1 cellular context compared by ENCODE assay signal in genomic region chr12:82880442-82880901, GRCh38.
TF ChIP-seq lines count a peak whose summit lies in the region.

No MANE protein-coding gene starts in this region.

TF ChIP-seq in HepG2, 621 proteins besides CTCF, POLR2A, EP300 and RAD21 (continued from another document):
- TF ChIP-seq AHDC1 (CRISPR knock-in tag; IDR thresholded peaks at IDR 0.05; ENCODE audit: borderline replicate concordance) (no peak), IKZF5 (CRISPR knock-in tag; IDR thresholded peaks at IDR 0.05) (no peak), AKNA (CRISPR knock-in tag; IDR thresholded peaks at IDR 0.05; ENCODE audit: borderline replicate concordance) (no peak)
